ENCODE assay signal across 8 cellular contexts in genomic region chr1:101235696-101236545, GRCh38. TPM values are rescaled to one million over a fixed set of nuclear protein-coding genes. Genes with fewer than 3 reads are reported as not detected.
DNase-seq lines count a peak whose midpoint lies in the region; ATAC-seq and TF ChIP-seq lines count a peak whose summit lies in the region.

No MANE protein-coding gene starts in this region.

- 0 out of 2 replicates have a peak, but pooled peaks cover 6% of the 10 kb centered on the region for H4K20me1 ChIP-seq in Karpas-422 (ENCODE audit: insufficient read depth, low read depth, low read length)

- H3K27me3 ChIP-seq in Karpas-422 (ENCODE audit: low read length) (no peaks in the 10 kb centered on the region), muscle layer of colon (ENCODE audit: control insufficient read depth in 1 of 2, insufficient read depth in 2 of 2, low read length in 2 of 2) (peaks cover 0 to 22% of the 10 kb centered on the region in 2 donors)

- H3K9me3 ChIP-seq in ES-I3 (ENCODE audit: control insufficient read depth, insufficient read depth, low read length) (no peaks in the 10 kb centered on the region; the same call in 1 of the 2 replicates), Karpas-422 (ENCODE audit: low read length) (no peaks in the 10 kb centered on the region), muscle layer of colon (ENCODE audit: low read length) (no peaks in the 10 kb centered on the region)

- CTCF ChIA-PET in activated CD8-positive, alpha-beta memory T cell treated with anti-CD3 and anti-CD28 coated beads, Interleukin-2, amount 10 ng/mL, durations not matched to agents 7 days and 5 days (lab: Charles Lee) = interaction anchor here (0.8 to 4.6 kb wide), 20 partner anchors 8 to 201 kb away, joined by 3 to 25 read pairs (median 4); no protein-coding TSS in a partner anchor

- ATAC-seq in GM21723 (IDR thresholded peaks at IDR 0.05; ENCODE audit: unreplicated experiment) = peak; percentile 56
- ATAC-seq in activated CD8-positive, alpha-beta memory T cell treated with anti-CD3 and anti-CD28 coated beads, Interleukin-2, amount 10 ng/mL, durations not matched to agents 7 days and 5 days = peak; percentile 38

- H3K9me2 ChIP-seq in Karpas-422 (replicated peaks; ENCODE audit: insufficient read depth, low read length) = no peaks in the 10 kb centered on the region

- H2AFZ ChIP-seq in Karpas-422 (ENCODE audit: low read length) = no peak overlapping the region

- peak overlapping the region; percentile 95 for H3K27ac Mint-ChIP-seq in activated CD8-positive, alpha-beta memory T cell treated with anti-CD3 and anti-CD28 coated beads, Interleukin-2, amount 10 ng/mL, durations not matched to agents 7 days and 5 days
- H3K27ac Mint-ChIP-seq in endothelial cell (ENCODE audit: unreplicated experiment) = peak overlapping the region; percentile 97
- peak overlapping the region; percentile 95 for H3K27ac Mint-ChIP-seq in stimulated activated naive CD8-positive, alpha-beta T cell treated with anti-CD3 and anti-CD28 coated beads, Interleukin-15, Interleukin-2, amounts not matched to agents 100 ng/mL and 50 ng/mL, for 24 hours

- H3K36me3 ChIP-seq in ES-I3 (ENCODE audit: insufficient read depth, low read length) = no peaks in the 10 kb centered on the region
- no peaks in the 10 kb centered on the region for H3K36me3 ChIP-seq in Karpas-422 (ENCODE audit: insufficient read depth, low read length)
- H3K36me3 ChIP-seq in muscle layer of colon (ENCODE audit: insufficient read depth, low read length) = no peaks in the 10 kb centered on the region

- peak overlapping the region; percentile 18; the same call in 1 of the 2 replicates for H3K4me3 ChIP-seq in Karpas-422 (ENCODE audit: low read length)
- H3K4me3 ChIP-seq in muscle layer of colon (ENCODE audit: low read depth in 1 of 2, low read length in 2 of 2) = peak overlapping the region; percentile 72 to 74

- no peak for DNase-seq in Karpas-422
- peak; percentile 87 for DNase-seq in activated CD8-positive, alpha-beta memory T cell treated with anti-CD3 and anti-CD28 coated beads, Interleukin-2, amount 10 ng/mL, durations not matched to agents 7 days and 5 days
- peak; percentile 59 for DNase-seq in endothelial cell (ENCODE audit: low spot score)
- no peak for DNase-seq in NCI-H446 (lab: John Stamatoyannopoulos, UW)

- no peak for TF ChIP-seq CTCF in endothelial cell (IDR thresholded peaks at IDR 0.05; ENCODE audit: unreplicated experiment)

- peak overlapping the region; percentile 37 for H3K4me2 ChIP-seq in Karpas-422 (ENCODE audit: low read depth, low read length, poor library complexity, severe bottlenecking)

- H3K27me3 Mint-ChIP-seq in activated CD8-positive, alpha-beta memory T cell treated with anti-CD3 and anti-CD28 coated beads, Interleukin-2, amount 10 ng/mL, durations not matched to agents 7 days and 5 days = no peaks in the 10 kb centered on the region
- H3K27me3 Mint-ChIP-seq in endothelial cell (ENCODE audit: unreplicated experiment) = peaks cover 22% of the 10 kb centered on the region
- H3K27me3 Mint-ChIP-seq in stimulated activated naive CD8-positive, alpha-beta T cell treated with anti-CD3 and anti-CD28 coated beads, Interleukin-15, Interleukin-2, amounts not matched to agents 100 ng/mL and 50 ng/mL, for 24 hours = no peaks in the 10 kb centered on the region

- H3K27ac ChIP-seq in Karpas-422 (ENCODE audit: low read length) (no peak overlapping the region), muscle layer of colon (ENCODE audit: low read depth, low read length) (no peak overlapping the region)

- no peaks in the 10 kb centered on the region for H3K4me1 ChIP-seq in ES-I3 (ENCODE audit: insufficient read depth, low read length)
- peaks cover 32% of the 10 kb centered on the region for H3K4me1 ChIP-seq in Karpas-422 (ENCODE audit: low read length)
- H3K4me1 ChIP-seq in muscle layer of colon (ENCODE audit: insufficient read depth, low read length) = peaks cover 10% of the 10 kb centered on the region

- H3K4me1 Mint-ChIP-seq in activated CD8-positive, alpha-beta memory T cell treated with anti-CD3 and anti-CD28 coated beads, Interleukin-2, amount 10 ng/mL, durations not matched to agents 7 days and 5 days = peaks cover 56% of the 10 kb centered on the region
- H3K4me1 Mint-ChIP-seq in endothelial cell (ENCODE audit: unreplicated experiment) = peaks cover 43% of the 10 kb centered on the region
- H3K4me1 Mint-ChIP-seq in stimulated activated naive CD8-positive, alpha-beta T cell treated with anti-CD3 and anti-CD28 coated beads, Interleukin-15, Interleukin-2, amounts not matched to agents 100 ng/mL and 50 ng/mL, for 24 hours (ENCODE audit: low read depth) = peaks cover 53% of the 10 kb centered on the region

- H3K9ac ChIP-seq in ES-I3 (ENCODE audit: low read depth, low read length) (peak overlapping the region; percentile 69), Karpas-422 (ENCODE audit: low read length) (no peak overlapping the region), muscle layer of colon (ENCODE audit: low read length) (peak overlapping the region; percentile 40)

- peaks cover 5% of the 10 kb centered on the region for H3K9me3 Mint-ChIP-seq in activated CD8-positive, alpha-beta memory T cell treated with anti-CD3 and anti-CD28 coated beads, Interleukin-2, amount 10 ng/mL, durations not matched to agents 7 days and 5 days (ENCODE audit: low read depth)
- no peaks in the 10 kb centered on the region for H3K9me3 Mint-ChIP-seq in endothelial cell (ENCODE audit: unreplicated experiment)
- H3K9me3 Mint-ChIP-seq in stimulated activated naive CD8-positive, alpha-beta T cell treated with anti-CD3 and anti-CD28 coated beads, Interleukin-15, Interleukin-2, amounts not matched to agents 100 ng/mL and 50 ng/mL, for 24 hours = no peaks in the 10 kb centered on the region

- H3K36me3 Mint-ChIP-seq in activated CD8-positive, alpha-beta memory T cell treated with anti-CD3 and anti-CD28 coated beads, Interleukin-2, amount 10 ng/mL, durations not matched to agents 7 days and 5 days = peaks cover 43% of the 10 kb centered on the region
- H3K36me3 Mint-ChIP-seq in endothelial cell (ENCODE audit: low read depth, unreplicated experiment) = peaks cover 34% of the 10 kb centered on the region
- H3K36me3 Mint-ChIP-seq in stimulated activated naive CD8-positive, alpha-beta T cell treated with anti-CD3 and anti-CD28 coated beads, Interleukin-15, Interleukin-2, amounts not matched to agents 100 ng/mL and 50 ng/mL, for 24 hours (ENCODE audit: low read depth) = peaks cover 45% of the 10 kb centered on the region

- H3K4me3 Mint-ChIP-seq in activated CD8-positive, alpha-beta memory T cell treated with anti-CD3 and anti-CD28 coated beads, Interleukin-2, amount 10 ng/mL, durations not matched to agents 7 days and 5 days = peak overlapping the region; percentile 88
- H3K4me3 Mint-ChIP-seq in endothelial cell (ENCODE audit: unreplicated experiment) = peak overlapping the region; percentile 100
- H3K4me3 Mint-ChIP-seq in stimulated activated naive CD8-positive, alpha-beta T cell treated with anti-CD3 and anti-CD28 coated beads, Interleukin-15, Interleukin-2, amounts not matched to agents 100 ng/mL and 50 ng/mL, for 24 hours = peak overlapping the region; percentile 94

- no peaks in the 10 kb centered on the region for H3K79me2 ChIP-seq in Karpas-422 (ENCODE audit: low read length)

RNA-seq across cellular contexts. Expression of gene S1PR1, which starts 0.9 kb away (rescaled TPM):
- total RNA-seq in Karpas-422 (2014; rRNA removed; shearing (Covaris generic); ENCODE audit: low replicate concordance) = not detected in 2 replicates
- 10 to 100 TPM; 56.0 to 68.2 TPM for total RNA-seq in activated CD8-positive, alpha-beta memory T cell treated with anti-CD3 and anti-CD28 coated beads, Interleukin-2, amount 10 ng/mL, durations not matched to agents 7 days and 5 days
- 79.1 TPM for total RNA-seq in endothelial cell (ENCODE audit: unreplicated experiment)

Comparison
In these comparisons a context has a peak if more than half of its experiments do, and no peak if none do; other contexts are left out.
1. DNase-seq: peak in activated CD8-positive, alpha-beta memory T cell treated with anti-CD3 and anti-CD28 coated beads, Interleukin-2, amount 10 ng/mL, durations not matched to agents 7 days and 5 days (single experiment) and endothelial cell (single experiment); none in Karpas-422 (single experiment) and NCI-H446 (0 of 2).
2. RNA of gene S1PR1, which starts 0.9 kb away (total RNA-seq): 79.1 TPM in endothelial cell (single experiment) and 56.0 to 68.2 TPM in activated CD8-positive, alpha-beta memory T cell treated with anti-CD3 and anti-CD28 coated beads, Interleukin-2, amount 10 ng/mL, durations not matched to agents 7 days and 5 days; not detected in Karpas-422; every median in the first group is over 10 times any median in the second.
3. Peak in every context shown above with its lines, with median percentiles within 50 percentile points of each other: H3K27ac Mint-ChIP-seq and H3K4me3 Mint-ChIP-seq.